2 cellular contexts compared by ENCODE assay signal in genomic region chr11:6646040-6646439, GRCh38.
TF ChIP-seq lines count a peak whose summit lies in the region.

No MANE protein-coding gene starts in this region.

TF ChIP-seq in endothelial cell of umbilical vein, 7 proteins besides CTCF, POLR2A, EP300 and RAD21:
- TF ChIP-seq GATA2 (IDR thresholded peaks at IDR 0.05; ENCODE audit: insufficient read depth, insufficient read length, low read depth, low read length): no peak
- no peak for TF ChIP-seq EZH2 (IDR thresholded peaks at IDR 0.05; ENCODE audit: borderline replicate concordance, low read depth, low read length, severe bottlenecking)
- TF ChIP-seq MYC (IDR thresholded peaks at IDR 0.05; ENCODE audit: low read depth, low read length): peak; percentile 92
- TF ChIP-seq POLR2AphosphoS5 (IDR thresholded peaks at IDR 0.05; ENCODE audit: insufficient read depth, low read depth, low read length): peak; percentile 97
- peak; percentile 24 for TF ChIP-seq JUN (IDR thresholded peaks at IDR 0.05; ENCODE audit: borderline replicate concordance, insufficient read depth, insufficient read length, low read depth)
- peak; percentile 85 for TF ChIP-seq MAX (IDR thresholded peaks at IDR 0.05; ENCODE audit: insufficient read depth, insufficient read length)
- no peak for TF ChIP-seq FOS (IDR thresholded peaks at IDR 0.05; ENCODE audit: borderline replicate concordance, insufficient read depth, low read length)

TF ChIP-seq in neural cell, 6 proteins besides CTCF, POLR2A, EP300 and RAD21:
- TF ChIP-seq, protein P1, sequence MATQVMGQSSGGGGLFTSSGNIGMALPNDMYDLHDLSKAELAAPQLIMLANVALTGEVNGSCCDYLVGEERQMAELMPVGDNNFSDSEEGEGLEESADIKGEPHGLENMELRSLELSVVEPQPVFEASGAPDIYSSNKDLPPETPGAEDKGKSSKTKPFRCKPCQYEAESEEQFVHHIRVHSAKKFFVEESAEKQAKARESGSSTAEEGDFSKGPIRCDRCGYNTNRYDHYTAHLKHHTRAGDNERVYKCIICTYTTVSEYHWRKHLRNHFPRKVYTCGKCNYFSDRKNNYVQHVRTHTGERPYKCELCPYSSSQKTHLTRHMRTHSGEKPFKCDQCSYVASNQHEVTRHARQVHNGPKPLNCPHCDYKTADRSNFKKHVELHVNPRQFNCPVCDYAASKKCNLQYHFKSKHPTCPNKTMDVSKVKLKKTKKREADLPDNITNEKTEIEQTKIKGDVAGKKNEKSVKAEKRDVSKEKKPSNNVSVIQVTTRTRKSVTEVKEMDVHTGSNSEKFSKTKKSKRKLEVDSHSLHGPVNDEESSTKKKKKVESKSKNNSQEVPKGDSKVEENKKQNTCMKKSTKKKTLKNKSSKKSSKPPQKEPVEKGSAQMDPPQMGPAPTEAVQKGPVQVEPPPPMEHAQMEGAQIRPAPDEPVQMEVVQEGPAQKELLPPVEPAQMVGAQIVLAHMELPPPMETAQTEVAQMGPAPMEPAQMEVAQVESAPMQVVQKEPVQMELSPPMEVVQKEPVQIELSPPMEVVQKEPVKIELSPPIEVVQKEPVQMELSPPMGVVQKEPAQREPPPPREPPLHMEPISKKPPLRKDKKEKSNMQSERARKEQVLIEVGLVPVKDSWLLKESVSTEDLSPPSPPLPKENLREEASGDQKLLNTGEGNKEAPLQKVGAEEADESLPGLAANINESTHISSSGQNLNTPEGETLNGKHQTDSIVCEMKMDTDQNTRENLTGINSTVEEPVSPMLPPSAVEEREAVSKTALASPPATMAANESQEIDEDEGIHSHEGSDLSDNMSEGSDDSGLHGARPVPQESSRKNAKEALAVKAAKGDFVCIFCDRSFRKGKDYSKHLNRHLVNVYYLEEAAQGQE (IDR thresholded peaks at IDR 0.05; ENCODE audit: borderline replicate concordance): no peak
- TF ChIP-seq TAF1 (IDR thresholded peaks at IDR 0.05; ENCODE audit: low read depth): no peak
- no peak for TF ChIP-seq EZH2 (IDR thresholded peaks at IDR 0.05; ENCODE audit: borderline replicate concordance, insufficient read depth, low read length, poor library complexity, severe bottlenecking)
- no peak for TF ChIP-seq POLR2AphosphoS5 (IDR thresholded peaks at IDR 0.05)
- TF ChIP-seq MXI1 (conservative IDR thresholded peaks at IDR 0.05; ENCODE audit: poor library complexity, severe bottlenecking): no peak
- TF ChIP-seq SMC3 (conservative IDR thresholded peaks at IDR 0.05; ENCODE audit: poor library complexity): no peak
